ENCODE assay signal across 16 cellular contexts in genomic region chr13:106178816-106179215, GRCh38.
DNase-seq lines count a peak whose midpoint lies in the region; ATAC-seq and TF ChIP-seq lines count a peak whose summit lies in the region.
"Had no signal": no experiment of that assay in that cellular context is flagged by ENCODE, and none has a peak within 500 bp of the region (broad histone marks: within the 10 kb centered on the region; RNA-seq: fewer than 3 reads in every experiment).

No MANE protein-coding gene starts in this region.

- ATAC-seq in GM18873 (IDR thresholded peaks at IDR 0.05; ENCODE audit: low FRiP score, unreplicated experiment) = no peak
- no peak for ATAC-seq in HG03159 (IDR thresholded peaks at IDR 0.05; ENCODE audit: unreplicated experiment)
- ATAC-seq: GM23338, HepG2 had no signal

- DNase-seq in AG10803 (ENCODE audit: low read depth) = peak; percentile 73
- peak; percentile 71 for DNase-seq in LHCN-M2 (ENCODE audit: low read depth)
- DNase-seq in cardiac fibroblast (ENCODE audit: low read depth in 2 of 2) = peak; percentile 13 to 20
- DNase-seq in foreskin fibroblast = peak; percentile 33 to 39
- no peak for DNase-seq in HK-2 (ENCODE audit: unreplicated experiment)
- DNase-seq in NCI-H2196 (lab: John Stamatoyannopoulos, UW; ENCODE audit: unreplicated experiment) = no peak
- DNase-seq: ACHN; C1 segment of cervical spinal cord; CD4-positive, alpha-beta memory T cell; COR-L47; DMS53; H7 had no signal

- TF ChIP-seq CTCF in AG10803 (conservative IDR thresholded peaks at IDR 0.05; ENCODE audit: low read length) (no peak), cardiac fibroblast (IDR thresholded peaks at IDR 0.05; ENCODE audit: low read depth, low read length) (no peak), foreskin fibroblast (IDR thresholded peaks at IDR 0.05; ENCODE audit: low read depth, low read length) (no peak)

- H3K4me3 ChIP-seq in AG10803 (ENCODE audit: low read length) (no peak overlapping the region), cardiac fibroblast (replicated peaks in 1 of 2; ENCODE audit: low read depth in 2 of 2, low read length in 2 of 2) (no peak overlapping the region), foreskin fibroblast (ENCODE audit: low read depth in 1 of 2, low read length in 2 of 2) (no peak overlapping the region)
- H3K4me3 ChIP-seq: GM23338 had no signal

Comparison
In these comparisons a context has a peak if more than half of its experiments do, and no peak if none do; other contexts are left out.
1. DNase-seq: peak in AG10803 (single experiment), LHCN-M2 (single experiment), cardiac fibroblast (2 of 2) and foreskin fibroblast (2 of 2); none in HK-2 (single experiment) and NCI-H2196 (single experiment).